Comparison of ENCODE assay signal across 17 cellular contexts in the genomic region with DNA sequence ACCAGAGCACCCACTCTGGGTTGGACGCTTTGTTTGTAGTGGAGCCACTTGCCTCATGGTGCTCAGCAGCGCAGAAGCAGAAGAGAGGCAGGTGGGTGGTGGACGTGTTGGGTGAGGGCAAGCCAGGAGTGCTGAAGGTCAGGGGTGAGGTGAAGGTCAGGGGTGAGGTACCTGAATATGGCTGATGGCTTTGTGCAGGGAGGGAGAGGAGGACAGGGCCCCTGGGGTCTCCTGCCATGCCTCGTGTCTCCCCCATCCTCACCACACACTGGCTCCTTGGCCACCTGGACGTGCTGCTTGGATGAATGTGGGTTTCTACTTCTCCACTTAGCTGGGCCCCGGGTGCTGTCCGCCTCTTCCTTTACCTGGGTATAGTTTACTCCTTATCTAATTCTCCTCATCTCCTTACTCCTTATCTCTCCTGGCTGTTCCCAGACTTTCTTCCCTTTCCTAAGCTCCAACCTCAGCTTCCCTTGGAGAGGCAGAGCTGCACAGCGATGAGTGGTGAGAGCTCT.
A peak's percentile ranks its signal among the peaks of the same experiment; 100 is the strongest.
DNase-seq lines count a peak whose midpoint lies in the region; ATAC-seq and TF ChIP-seq lines count a peak whose summit lies in the region.
"Had no signal": no experiment of that assay in that cellular context is flagged by ENCODE, and none has a peak within 500 bp of the region (broad histone marks: within the 10 kb centered on the region; RNA-seq: fewer than 3 reads in every experiment).

No MANE protein-coding gene starts in this region.

- H3K27ac Mint-ChIP-seq in activated naive CD4-positive, alpha-beta T cell treated with anti-CD3 and anti-CD28 coated beads, Interleukin-2, amount 50 U/mL, for 24 hours = peak overlapping the region; percentile 31
- H3K27ac Mint-ChIP-seq in activated CD8-positive, alpha-beta T cell treated with anti-CD3 and anti-CD28 coated beads for 36 hours = no peak overlapping the region
- H3K27ac Mint-ChIP-seq: CD4-positive, alpha-beta memory T cell; HFFc6 had no signal

- intact Hi-C loops in activated CD8-positive, alpha-beta T cell treated with anti-CD3 and anti-CD28 coated beads for 36 hours (cut with micrococcal nuclease) = no loop called here

- CTCF ChIA-PET in activated CD8-positive, alpha-beta T cell treated with anti-CD3 and anti-CD28 coated beads for 36 hours (lab: Charles Lee) = interaction anchor here (1.6 to 1.9 kb wide), 2 partner anchors 8 to 11 kb away, joined by 3 to 8 read pairs; no protein-coding TSS in a partner anchor

- POLR2A ChIA-PET in activated CD8-positive, alpha-beta T cell treated with anti-CD3 and anti-CD28 coated beads for 36 hours (lab: Charles Lee) = no interaction called here

- H3K27me3 Mint-ChIP-seq in activated naive CD4-positive, alpha-beta T cell treated with anti-CD3 and anti-CD28 coated beads, Interleukin-2, amount 50 U/mL, for 24 hours = peaks cover 6% of the 10 kb centered on the region
- H3K27me3 Mint-ChIP-seq in activated CD8-positive, alpha-beta T cell treated with anti-CD3 and anti-CD28 coated beads for 36 hours = peaks cover 12% of the 10 kb centered on the region

- no peak for DNase-seq in activated naive CD4-positive, alpha-beta T cell (lab: John Stamatoyannopoulos, UW)
- DNase-seq in islet precursor cell = peak; percentile 29
- DNase-seq in ureter (ENCODE audit: low spot score) = peak; percentile 29
- no peak for DNase-seq in activated CD8-positive, alpha-beta T cell treated with anti-CD3 and anti-CD28 coated beads for 36 hours
- DNase-seq in COLO668 (lab: John Stamatoyannopoulos, UW; ENCODE audit: unreplicated experiment) = no peak
- DNase-seq: 8988T; Calu3; CD4-positive, alpha-beta memory T cell; DMS79 treated with DMSO at 0.1 percent for 48 hours; GF-D8; GOT3; H7; HFFc6 had no signal

- ATAC-seq in activated CD8-positive, alpha-beta T cell treated with anti-CD3 and anti-CD28 coated beads for 36 hours = no peak
- no peak for ATAC-seq in GM19455 (IDR thresholded peaks at IDR 0.05; ENCODE audit: unreplicated experiment)
- ATAC-seq: HCT116 had no signal

- H3K9me3 Mint-ChIP-seq in activated naive CD4-positive, alpha-beta T cell treated with anti-CD3 and anti-CD28 coated beads, Interleukin-2, amount 50 U/mL, for 24 hours = no peaks in the 10 kb centered on the region
- H3K9me3 Mint-ChIP-seq in activated CD8-positive, alpha-beta T cell treated with anti-CD3 and anti-CD28 coated beads for 36 hours = no peaks in the 10 kb centered on the region
- H3K9me3 Mint-ChIP-seq: HFFc6 had no signal

- no peak overlapping the region for H3K4me3 Mint-ChIP-seq in activated naive CD4-positive, alpha-beta T cell treated with anti-CD3 and anti-CD28 coated beads, Interleukin-2, amount 50 U/mL, for 24 hours
- H3K4me3 Mint-ChIP-seq in activated CD8-positive, alpha-beta T cell treated with anti-CD3 and anti-CD28 coated beads for 36 hours = no peak overlapping the region
- H3K4me3 Mint-ChIP-seq: CD14-positive monocyte; CD4-positive, alpha-beta memory T cell; HFFc6 had no signal

- TF ChIP-seq CTCF in activated CD8-positive, alpha-beta T cell treated with anti-CD3 and anti-CD28 coated beads for 36 hours (IDR thresholded peaks at IDR 0.05) = no peak

- no peaks in the 10 kb centered on the region for H3K36me3 Mint-ChIP-seq in activated naive CD4-positive, alpha-beta T cell treated with anti-CD3 and anti-CD28 coated beads, Interleukin-2, amount 50 U/mL, for 24 hours
- no peaks in the 10 kb centered on the region for H3K36me3 Mint-ChIP-seq in activated CD8-positive, alpha-beta T cell treated with anti-CD3 and anti-CD28 coated beads for 36 hours (ENCODE audit: low read depth)
- H3K36me3 Mint-ChIP-seq: CD4-positive, alpha-beta memory T cell had no signal

- H3K4me1 Mint-ChIP-seq in activated naive CD4-positive, alpha-beta T cell treated with anti-CD3 and anti-CD28 coated beads, Interleukin-2, amount 50 U/mL, for 24 hours = no peaks in the 10 kb centered on the region
- no peaks in the 10 kb centered on the region for H3K4me1 Mint-ChIP-seq in activated CD8-positive, alpha-beta T cell treated with anti-CD3 and anti-CD28 coated beads for 36 hours (ENCODE audit: low read depth)
- H3K4me1 Mint-ChIP-seq: CD14-positive monocyte; CD4-positive, alpha-beta memory T cell had no signal

Comparison
In these comparisons a context has a peak if more than half of its experiments do, and no peak if none do; other contexts are left out.
1. DNase-seq: peak in islet precursor cell (single experiment) and ureter (single experiment); none in activated naive CD4-positive, alpha-beta T cell (0 of 4), activated CD8-positive, alpha-beta T cell treated with anti-CD3 and anti-CD28 coated beads for 36 hours (single experiment) and COLO668 (single experiment).